In genomic region chr15:47711654-47712053, GRCh38 we compare ENCODE assay signal across 8 cellular contexts. TPM values are rescaled to one million over a fixed set of nuclear protein-coding genes. Genes with fewer than 3 reads are reported as not detected.
DNase-seq lines count a peak whose midpoint lies in the region; ATAC-seq, FAIRE-seq and TF ChIP-seq lines count a peak whose summit lies in the region.

No MANE protein-coding gene starts in this region.

- POLR2A ChIA-PET in activated CD4-positive, alpha-beta memory T cell treated with anti-CD3 and anti-CD28 coated beads for 36 hours (lab: Charles Lee): no interaction called here

- H3K4me3 Mint-ChIP-seq in stimulated activated naive CD8-positive, alpha-beta T cell treated with anti-CD3 and anti-CD28 coated beads, Interleukin-15, amount 100 ng/mL, for 72 hours: no peak overlapping the region
- H3K4me3 Mint-ChIP-seq in activated CD4-positive, alpha-beta memory T cell treated with anti-CD3 and anti-CD28 coated beads for 36 hours: no peak overlapping the region

- H3K27me3 Mint-ChIP-seq in stimulated activated naive CD8-positive, alpha-beta T cell treated with anti-CD3 and anti-CD28 coated beads, Interleukin-15, amount 100 ng/mL, for 72 hours: peaks cover 42% of the 10 kb centered on the region
- H3K27me3 Mint-ChIP-seq in activated CD4-positive, alpha-beta memory T cell treated with anti-CD3 and anti-CD28 coated beads for 36 hours: peaks cover 13% of the 10 kb centered on the region

- H3K9me3 ChIP-seq in RWPE2 (ENCODE audit: severe bottlenecking): no peaks in the 10 kb centered on the region

- H3K27ac ChIP-seq in RWPE2 (ENCODE audit: poor library complexity, severe bottlenecking): no peak overlapping the region

- H3K4me1 ChIP-seq in RWPE2 (ENCODE audit: insufficient read depth, poor library complexity, severe bottlenecking): peaks cover 2% of the 10 kb centered on the region

- FAIRE-seq in GM12891 (lab: Jason Lieb, UNC): no peak

- no peaks in the 10 kb centered on the region for H3K36me3 Mint-ChIP-seq in activated CD4-positive, alpha-beta memory T cell treated with anti-CD3 and anti-CD28 coated beads for 36 hours

- no peak overlapping the region for H3K27ac Mint-ChIP-seq in stimulated activated naive CD8-positive, alpha-beta T cell treated with anti-CD3 and anti-CD28 coated beads, Interleukin-15, amount 100 ng/mL, for 72 hours
- H3K27ac Mint-ChIP-seq in activated CD4-positive, alpha-beta memory T cell treated with anti-CD3 and anti-CD28 coated beads for 36 hours: no peak overlapping the region

- peak; percentile 10 for DNase-seq in A172 (ENCODE audit: low spot score)
- DNase-seq in GM12891 (ENCODE audit: insufficient read length, low spot score): peak; percentile 16
- DNase-seq in RWPE2 (ENCODE audit: low spot score): no peak
- DNase-seq in inferior parietal cortex (ENCODE audit: extremely low spot score): peak; percentile 60
- DNase-seq in AG20443 (ENCODE audit: low spot score): no peak
- DNase-seq in stimulated activated naive CD8-positive, alpha-beta T cell treated with anti-CD3 and anti-CD28 coated beads, Interleukin-15, amount 100 ng/mL, for 72 hours: no peak
- no peak for DNase-seq in KG1 (lab: John Stamatoyannopoulos, UW)
- DNase-seq in activated CD4-positive, alpha-beta memory T cell treated with anti-CD3 and anti-CD28 coated beads for 36 hours: no peak

- H3K27me3 ChIP-seq in RWPE2 (ENCODE audit: insufficient read depth, poor library complexity, severe bottlenecking): no peaks in the 10 kb centered on the region

- H3K36me3 ChIP-seq in RWPE2 (ENCODE audit: low read depth): no peaks in the 10 kb centered on the region

- TF ChIP-seq POLR2A in GM12891 (IDR thresholded peaks at IDR 0.05; ENCODE audit: low read depth, low read length): no peak

- intact Hi-C loops in activated CD4-positive, alpha-beta memory T cell treated with anti-CD3 and anti-CD28 coated beads for 36 hours (cut with micrococcal nuclease): loop anchor here (2.0 kb wide), 1 partner anchor 277 kb away; no protein-coding TSS in a partner anchor

- H3K4me3 ChIP-seq in RWPE2 (ENCODE audit: severe bottlenecking): no peak overlapping the region

- H3K4me1 Mint-ChIP-seq in stimulated activated naive CD8-positive, alpha-beta T cell treated with anti-CD3 and anti-CD28 coated beads, Interleukin-15, amount 100 ng/mL, for 72 hours: no peaks in the 10 kb centered on the region
- H3K4me1 Mint-ChIP-seq in activated CD4-positive, alpha-beta memory T cell treated with anti-CD3 and anti-CD28 coated beads for 36 hours (ENCODE audit: low read depth): no peaks in the 10 kb centered on the region

- TF ChIP-seq CTCF in RWPE2 (IDR thresholded peaks at IDR 0.05; ENCODE audit: poor library complexity, severe bottlenecking): peak; percentile 98

- no peaks in the 10 kb centered on the region for H3K9me3 Mint-ChIP-seq in stimulated activated naive CD8-positive, alpha-beta T cell treated with anti-CD3 and anti-CD28 coated beads, Interleukin-15, amount 100 ng/mL, for 72 hours
- no peaks in the 10 kb centered on the region for H3K9me3 Mint-ChIP-seq in activated CD4-positive, alpha-beta memory T cell treated with anti-CD3 and anti-CD28 coated beads for 36 hours

- no peak for ATAC-seq in RWPE2 (ENCODE audit: low read depth)
- no peak for ATAC-seq in stimulated activated naive CD8-positive, alpha-beta T cell treated with anti-CD3 and anti-CD28 coated beads, Interleukin-15, amount 100 ng/mL, for 72 hours

- CTCF ChIA-PET in activated CD4-positive, alpha-beta memory T cell treated with anti-CD3 and anti-CD28 coated beads for 36 hours (lab: Charles Lee): interaction anchor here (1.0 to 2.4 kb wide), 4 partner anchors 9 to 573 kb away, joined by 3 to 9 read pairs (median 4); no protein-coding TSS in a partner anchor

TF ChIP-seq in GM12891, 5 proteins besides CTCF, POLR2A, EP300 and RAD21:
- TF ChIP-seq POU2F2 (IDR thresholded peaks at IDR 0.05; ENCODE audit: low read depth, low read length) (no peak), TAF1 (IDR thresholded peaks at IDR 0.05; ENCODE audit: low read depth, low read length) (no peak), POLR2AphosphoS5 (IDR thresholded peaks at IDR 0.05; ENCODE audit: low read depth, low read length) (no peak), PAX5 (IDR thresholded peaks at IDR 0.05; ENCODE audit: insufficient read depth, low read length, severe bottlenecking) (no peak), SPI1 (IDR thresholded peaks at IDR 0.05; ENCODE audit: low read depth, low read length) (no peak)

RNA-seq across cellular contexts. Expression of gene SEMA6D, which starts 5.7 kb away (rescaled TPM):
- not detected in 2 replicates for total RNA-seq in A172 (2014; rRNA removed; shearing (Covaris generic))
- polyA plus RNA-seq in GM12891 (2012; ENCODE audit: low read depth, missing spikeins): 0.14 TPM
- total RNA-seq in activated CD4-positive, alpha-beta memory T cell treated with anti-CD3 and anti-CD28 coated beads for 36 hours: not detected

Comparison
In these comparisons a context has a peak if more than half of its experiments do, and no peak if none do; other contexts are left out.
1. DNase-seq: peak in A172 (single experiment), GM12891 (single experiment) and inferior parietal cortex (single experiment); none in RWPE2 (single experiment), AG20443 (single experiment), stimulated activated naive CD8-positive, alpha-beta T cell treated with anti-CD3 and anti-CD28 coated beads, Interleukin-15, amount 100 ng/mL, for 72 hours (0 of 2), KG1 (single experiment) and activated CD4-positive, alpha-beta memory T cell treated with anti-CD3 and anti-CD28 coated beads for 36 hours (single experiment).